ENCODE assay signal across 9 cellular contexts in genomic region chr16:7086842-7087616, GRCh38.
A peak's percentile ranks its signal among the peaks of the same experiment; 100 is the strongest.
DNase-seq lines count a peak whose midpoint lies in the region; ATAC-seq and TF ChIP-seq lines count a peak whose summit lies in the region.
"Had no signal": no experiment of that assay in that cellular context is flagged by ENCODE, and none has a peak within 500 bp of the region (broad histone marks: within the 10 kb centered on the region; RNA-seq: fewer than 3 reads in every experiment).

No MANE protein-coding gene starts in this region.

- H3K27ac Mint-ChIP-seq in nephron: peak overlapping the region in 2 of 3 experiments; percentile 43 to 75

- H3K27me3 Mint-ChIP-seq in nephron (ENCODE audit: low read depth): peaks cover 20% of the 10 kb centered on the region

- no peaks in the 10 kb centered on the region for H3K36me3 Mint-ChIP-seq in nephron (ENCODE audit: low read depth)

- peak; percentile 50 to 62 (median 61) for TF ChIP-seq CTCF in nephron (IDR thresholded peaks at IDR 0.05; ENCODE audit: unreplicated experiment in 3 of 3)

- H3K27ac ChIP-seq in caudate nucleus (ENCODE audit: low read depth, low read length): no peak overlapping the region

- H3K4me1 Mint-ChIP-seq in nephron: peaks cover 37% of the 10 kb centered on the region

- H3K9me3 Mint-ChIP-seq in nephron: no peaks in the 10 kb centered on the region

- H3K4me3 Mint-ChIP-seq in nephron: peak overlapping the region in 2 of 3 experiments; percentile 54 to 59

- ATAC-seq in GM18907 (IDR thresholded peaks at IDR 0.05; ENCODE audit: unreplicated experiment): no peak
- ATAC-seq: HCT116 had no signal

- peak; percentile 55 for DNase-seq in DMS153 (lab: John Stamatoyannopoulos, UW)
- peak; percentile 57 for DNase-seq in NCI-H1694 treated with DMSO at 0.1 percent for 48 hours (lab: John Stamatoyannopoulos, UW)
- peak in 33 of 61 donors; percentile 1 to 74 (median 11) for DNase-seq in caudate nucleus (lab: John Stamatoyannopoulos, UW)
- DNase-seq in NCI-H510A treated with DMSO at 0.1 percent for 48 hours (lab: John Stamatoyannopoulos, UW): no peak
- no peak for DNase-seq in T-helper 1 cell
- no peak for DNase-seq in SW 1271 (lab: John Stamatoyannopoulos, UW)

Comparison
In these comparisons a context has a peak if more than half of its experiments do, and no peak if none do; other contexts are left out.
1. DNase-seq: peak in DMS153 (single experiment), NCI-H1694 treated with DMSO at 0.1 percent for 48 hours (single experiment) and caudate nucleus (33 of 61); none in NCI-H510A treated with DMSO at 0.1 percent for 48 hours (single experiment), T-helper 1 cell (0 of 5) and SW 1271 (0 of 2).